In genomic region chr12:104749555-104749954, GRCh38 we compare ENCODE assay signal across 1 cellular context.
TF ChIP-seq lines count a peak whose summit lies in the region.

No MANE protein-coding gene starts in this region.

TF ChIP-seq in IMR-90, 13 proteins besides CTCF, POLR2A, EP300 and RAD21:
- TF ChIP-seq MAZ (IDR thresholded peaks at IDR 0.05; ENCODE audit: borderline replicate concordance, low read depth, low read length) = no peak
- TF ChIP-seq BHLHE40 (IDR thresholded peaks at IDR 0.05; ENCODE audit: low read depth, low read length) = no peak
- no peak for TF ChIP-seq MXI1 (IDR thresholded peaks at IDR 0.05; ENCODE audit: borderline replicate concordance, low read depth, low read length)
- TF ChIP-seq CEBPB (IDR thresholded peaks at IDR 0.05; ENCODE audit: low read depth, low read length) = no peak
- TF ChIP-seq NFE2L2 (IDR thresholded peaks at IDR 0.05; ENCODE audit: low read depth, low read length) = no peak
- no peak for TF ChIP-seq USF2 (IDR thresholded peaks at IDR 0.05; ENCODE audit: low read depth, low read length)
- TF ChIP-seq FOS (IDR thresholded peaks at IDR 0.05; ENCODE audit: low read depth, low read length) = no peak
- TF ChIP-seq RCOR1 (IDR thresholded peaks at IDR 0.05; ENCODE audit: insufficient replicate concordance, low read length) = no peak
- TF ChIP-seq RFX5 (IDR thresholded peaks at IDR 0.05; ENCODE audit: low read depth, low read length) = no peak
TF ChIP-seq in IMR-90: peak in this region for 0.
